ENCODE assay signal across 28 cellular contexts in genomic region chr6:92180090-92180489, GRCh38.
"Had no signal": no experiment of that assay in that cellular context is flagged by ENCODE, and none has a peak within 500 bp of the region (broad histone marks: within the 10 kb centered on the region; RNA-seq: fewer than 3 reads in every experiment).

No MANE protein-coding gene starts in this region.

- H3K9me3 Mint-ChIP-seq: dendritic cell treated with granulocyte-macrophage colony-stimulating factor and Interleukin-4, amounts not matched to agents 40 ng/mL and 50 ng/mL, for 4 days; endodermal cell; nephron progenitor cell had no signal

- H3K4me3 Mint-ChIP-seq: dendritic cell treated with granulocyte-macrophage colony-stimulating factor and Interleukin-4, amounts not matched to agents 40 ng/mL and 50 ng/mL, for 4 days; endodermal cell; mesothelial cell of epicardium; naive thymus-derived CD8-positive, alpha-beta T cell; nephron progenitor cell; stimulated activated naive CD8-positive, alpha-beta T cell treated with anti-CD3 and anti-CD28 coated beads, Interleukin-15, amount 100 ng/mL, for 72 hours had no signal

- DNase-seq: colonic mucosa; effector CD8-positive, alpha-beta T cell; endodermal cell; foreskin keratinocyte; heart left ventricle; kidney; mesenchymal stem cell; naive thymus-derived CD8-positive, alpha-beta T cell; nephron progenitor cell; nucleus accumbens; psoas muscle; right lobe of liver; small intestine; stimulated activated CD4-positive, alpha-beta T cell treated with anti-CD3 and anti-CD28 coated beads, Interleukin-15, amount 100 ng/mL, for 24 hours; stimulated activated CD4-positive, alpha-beta T cell treated with anti-CD3 and anti-CD28 coated beads, Interleukin-2, amount 100 ng/mL, for 48 hours; stimulated activated CD8-positive, alpha-beta memory T cell treated with anti-CD3 and anti-CD28 coated beads, Interleukin-4, amount 100 ng/mL, for 48 hours; stimulated activated naive CD4-positive, alpha-beta T cell; stimulated activated naive CD8-positive, alpha-beta T cell treated with anti-CD3 and anti-CD28 coated beads, Interleukin-15, amount 100 ng/mL, for 72 hours; transverse colon; upper lobe of right lung; uterus had no signal

- H3K4me3 ChIP-seq: colonic mucosa, esophagus muscularis mucosa, gastroesophageal sphincter, hepatocyte, psoas muscle, right lobe of liver, suprapubic skin, transverse colon, upper lobe of right lung, uterus had no signal

- H2AFZ ChIP-seq: hepatocyte had no signal

- H3K27ac Mint-ChIP-seq: dendritic cell treated with granulocyte-macrophage colony-stimulating factor and Interleukin-4, amounts not matched to agents 40 ng/mL and 50 ng/mL, for 4 days; endodermal cell; mesothelial cell of epicardium; naive thymus-derived CD8-positive, alpha-beta T cell; nephron progenitor cell; stimulated activated naive CD8-positive, alpha-beta T cell treated with anti-CD3 and anti-CD28 coated beads, Interleukin-15, amount 100 ng/mL, for 72 hours had no signal

- H3K4me2 ChIP-seq: hepatocyte had no signal

- H3K4me1 ChIP-seq: colonic mucosa, esophagus muscularis mucosa, foreskin keratinocyte, gastroesophageal sphincter, psoas muscle, right lobe of liver, suprapubic skin, transverse colon, upper lobe of right lung, uterus had no signal

- H3K36me3 Mint-ChIP-seq: mesothelial cell of epicardium; naive thymus-derived CD8-positive, alpha-beta T cell had no signal

- FAIRE-seq: endothelial cell of umbilical vein, kidney, small intestine had no signal

- H3K9me3 ChIP-seq: colonic mucosa, esophagus muscularis mucosa, gastroesophageal sphincter, heart left ventricle, psoas muscle, right lobe of liver, suprapubic skin, transverse colon, upper lobe of right lung, uterus had no signal

- H3K27me3 ChIP-seq: colonic mucosa, esophagus muscularis mucosa, foreskin keratinocyte, gastroesophageal sphincter, heart left ventricle, hepatocyte, right lobe of liver, suprapubic skin, transverse colon, upper lobe of right lung, uterus had no signal

- H3K79me2 ChIP-seq: hepatocyte had no signal

- H3K36me3 ChIP-seq: colonic mucosa, esophagus muscularis mucosa, gastroesophageal sphincter, heart left ventricle, right lobe of liver, suprapubic skin, transverse colon, upper lobe of right lung, uterus had no signal

- H3K4me1 Mint-ChIP-seq: mesothelial cell of epicardium; naive thymus-derived CD8-positive, alpha-beta T cell; nephron progenitor cell; stimulated activated naive CD8-positive, alpha-beta T cell treated with anti-CD3 and anti-CD28 coated beads, Interleukin-15, amount 100 ng/mL, for 72 hours had no signal

- H3K27me3 Mint-ChIP-seq: dendritic cell treated with granulocyte-macrophage colony-stimulating factor and Interleukin-4, amounts not matched to agents 40 ng/mL and 50 ng/mL, for 4 days; naive thymus-derived CD8-positive, alpha-beta T cell; stimulated activated naive CD8-positive, alpha-beta T cell treated with anti-CD3 and anti-CD28 coated beads, Interleukin-15, amount 100 ng/mL, for 72 hours had no signal

- H3K27ac ChIP-seq: colonic mucosa, esophagus muscularis mucosa, foreskin keratinocyte, gastroesophageal sphincter, hepatocyte, psoas muscle, right lobe of liver, suprapubic skin, transverse colon, upper lobe of right lung, uterus had no signal
